ENCODE assay signal across 15 cellular contexts in genomic region chr5:350355-350754, GRCh38. TPM values are rescaled to one million over a fixed set of nuclear protein-coding genes. Genes with fewer than 3 reads are reported as not detected.
DNase-seq lines count a peak whose midpoint lies in the region; ATAC-seq and TF ChIP-seq lines count a peak whose summit lies in the region.
"Had no signal": no experiment of that assay in that cellular context is flagged by ENCODE, and none has a peak within 500 bp of the region (broad histone marks: within the 10 kb centered on the region; RNA-seq: fewer than 3 reads in every experiment).

No MANE protein-coding gene starts in this region.

- peak; percentile 12 for TF ChIP-seq CTCF in Calu3 (IDR thresholded peaks at IDR 0.05; ENCODE audit: unreplicated experiment)
- peak; percentile 41 for TF ChIP-seq CTCF in GM13977 (IDR thresholded peaks at IDR 0.05; ENCODE audit: extremely low read depth, insufficient read depth, missing control alignments)
- TF ChIP-seq CTCF in body of pancreas (IDR thresholded peaks at IDR 0.05): no peak
- no peak for TF ChIP-seq CTCF in esophagus muscularis mucosa (IDR thresholded peaks at IDR 0.05)

- H3K4me1 ChIP-seq in body of pancreas: no peaks in the 10 kb centered on the region
- H3K4me1 ChIP-seq in esophagus muscularis mucosa: no peaks in the 10 kb centered on the region
- H3K4me1 ChIP-seq: suprapubic skin had no signal

- no peaks in the 10 kb centered on the region for H3K36me3 Mint-ChIP-seq in Calu3 (ENCODE audit: insufficient read depth, unreplicated experiment)

- no peak overlapping the region for H3K4me3 ChIP-seq in body of pancreas
- H3K4me3 ChIP-seq in esophagus muscularis mucosa: no peak overlapping the region
- H3K4me3 ChIP-seq: esophagus squamous epithelium, suprapubic skin had no signal

- no peaks in the 10 kb centered on the region for H3K4me1 Mint-ChIP-seq in Calu3 (ENCODE audit: low read depth, unreplicated experiment)

- H3K4me3 Mint-ChIP-seq in Calu3 (ENCODE audit: low read depth, unreplicated experiment): no peak overlapping the region
- H3K4me3 Mint-ChIP-seq: activated T-cell treated with anti-CD3 and anti-CD28 coated beads, Interleukin-2, amount 50 U/mL, for 4 hours; naive thymus-derived CD4-positive, alpha-beta T cell had no signal

- no peak for TF ChIP-seq EP300 in esophagus muscularis mucosa (IDR thresholded peaks at IDR 0.05)

- BruUV-seq in Calu3 (replicated peaks; lab: Mats Ljungman, UMichigan): no TSS peak

- no peak overlapping the region for H3K27ac Mint-ChIP-seq in Calu3 (ENCODE audit: unreplicated experiment)

- no peak for ATAC-seq in body of pancreas
- ATAC-seq: activated T-cell treated with anti-CD3 and anti-CD28 coated beads, Interleukin-2, amount 50 U/mL, for 4 hours; naive thymus-derived CD4-positive, alpha-beta T cell had no signal

- no peaks in the 10 kb centered on the region for H3K36me3 ChIP-seq in body of pancreas (replicated peaks in 1 of 2; ENCODE audit: insufficient read depth in 1 of 2, low read depth in 2 of 2)
- no peaks in the 10 kb centered on the region for H3K36me3 ChIP-seq in esophagus muscularis mucosa
- H3K36me3 ChIP-seq: esophagus squamous epithelium, suprapubic skin had no signal

- TF ChIP-seq POLR2A in body of pancreas (IDR thresholded peaks at IDR 0.05) (no peak), esophagus muscularis mucosa (IDR thresholded peaks at IDR 0.05; ENCODE audit: low read depth) (no peak)

- H3K27ac ChIP-seq in body of pancreas (no peak overlapping the region), esophagus muscularis mucosa (replicated peaks in 1 of 4) (no peak overlapping the region)
- H3K27ac ChIP-seq: esophagus squamous epithelium, KMS-11, RWPE1, suprapubic skin had no signal

- peaks cover 11% of the 10 kb centered on the region for H3K27me3 Mint-ChIP-seq in Calu3 (ENCODE audit: unreplicated experiment)

- intact Hi-C loops in Calu3 (cut with micrococcal nuclease; ENCODE audit: unreplicated experiment) (no loop called here), body of pancreas (cut with DNase I) (no loop called here), esophagus muscularis mucosa (cut with DNase I) (no loop called here)

- DNase-seq in Calu3: no peak
- DNase-seq in GM13977 (ENCODE audit: low spot score): peak; percentile 29
- DNase-seq in SK-MEL-5 (ENCODE audit: low read depth, low spot score): peak; percentile 23
- peak; percentile 1 for DNase-seq in germinal center (ENCODE audit: low spot score)
- DNase-seq in kidney glomerular epithelial cell (lab: John Stamatoyannopoulos, UW): no peak
- no peak for DNase-seq in pons (ENCODE audit: low spot score)
- no peak for DNase-seq in body of pancreas
- DNase-seq in esophagus muscularis mucosa (ENCODE audit: extremely low spot score): no peak
- DNase-seq: activated T-cell treated with anti-CD3 and anti-CD28 coated beads, Interleukin-2, amount 50 U/mL, for 4 hours; esophagus squamous epithelium; naive thymus-derived CD4-positive, alpha-beta T cell; NCI-H2227 treated with DMSO at 0.1 percent for 48 hours had no signal

- CTCF ChIA-PET in Calu3 (lab: Charles Lee): interaction anchor here (0.8 kb wide), 1 partner anchor 12 kb away, joined by 3 read pairs; no protein-coding TSS in a partner anchor

- no peaks in the 10 kb centered on the region for H3K9me3 Mint-ChIP-seq in Calu3 (ENCODE audit: low read depth, unreplicated experiment)
- H3K9me3 Mint-ChIP-seq: activated T-cell treated with anti-CD3 and anti-CD28 coated beads, Interleukin-2, amount 50 U/mL, for 4 hours; naive thymus-derived CD4-positive, alpha-beta T cell had no signal

- in situ Hi-C loops in GM13977 (cut with MboI; ENCODE audit: low pct_unique_long_range_greater_than_20kb, low sequenced_read_pairs, unreplicated experiment) (no loop called here), SK-MEL-5 (cut with HindIII; ENCODE audit: low pct_unique_long_range_greater_than_20kb, low sequenced_read_pairs) (no loop called here)

- WGBS in body of pancreas, 2 donors: 66 to 84% methylated on average over 9 of the region's 9 CpGs
- WGBS in esophagus muscularis mucosa: 87% methylated on average over 9 of the region's 9 CpGs

- H3K9me3 ChIP-seq in body of pancreas (no peaks in the 10 kb centered on the region), esophagus muscularis mucosa (no peaks in the 10 kb centered on the region)
- H3K9me3 ChIP-seq: esophagus squamous epithelium, suprapubic skin had no signal

- no peaks in the 10 kb centered on the region for H3K27me3 ChIP-seq in body of pancreas
- peaks cover 0 to 28% (median 0%) of the 10 kb centered on the region in 4 donors for H3K27me3 ChIP-seq in esophagus muscularis mucosa

RNA-seq across cellular contexts. Expression of gene AHRR, which starts 28.8 kb away (rescaled TPM):
- 1.3 TPM in 2 replicates for total RNA-seq in Calu3 (2022)
- 20.0 and 21.4 TPM in 2 replicates for total RNA-seq in SK-MEL-5 (2014; rRNA removed; shearing (Covaris generic))
- 27.4 and 37.5 TPM in 2 replicates for polyA plus RNA-seq in SK-MEL-5 (2015; cell fraction: cytosol; rRNA removed)
- polyA plus RNA-seq in SK-MEL-5 (2015; cell fraction: nucleus; rRNA removed): 54.9 and 59.4 TPM in 2 replicates
- total RNA-seq in body of pancreas: under 1 TPM; 0.26 to 0.33 TPM
- 1 to 10 TPM in 2 of 4 donors, under 1 TPM in 2; 0.33 to 5.5 (median 0.86) TPM for total RNA-seq in esophagus muscularis mucosa

Comparison
In these comparisons a context has a peak if more than half of its experiments do, and no peak if none do; other contexts are left out.
1. DNase-seq: peak in GM13977 (single experiment), SK-MEL-5 (single experiment) and germinal center (single experiment); none in Calu3 (single experiment), kidney glomerular epithelial cell (single experiment), pons (single experiment), body of pancreas (0 of 4) and esophagus muscularis mucosa (single experiment).
2. CTCF ChIP-seq: peak in Calu3 (single experiment) and GM13977 (single experiment); none in body of pancreas (0 of 7) and esophagus muscularis mucosa (0 of 3).